Comparison of ENCODE assay signal across 3 cellular contexts in genomic region chr13:110400786-110401533, GRCh38.
TF ChIP-seq lines count a peak whose summit lies in the region.

No MANE protein-coding gene starts in this region.

TF ChIP-seq in IMR-90, 13 proteins besides CTCF, POLR2A, EP300 and RAD21:
- TF ChIP-seq CEBPB (IDR thresholded peaks at IDR 0.05; ENCODE audit: low read depth, low read length): no peak
- no peak for TF ChIP-seq MAFK (IDR thresholded peaks at IDR 0.05; ENCODE audit: low read depth, low read length)
- TF ChIP-seq MXI1 (IDR thresholded peaks at IDR 0.05; ENCODE audit: borderline replicate concordance, low read depth, low read length): no peak
- no peak for TF ChIP-seq RCOR1 (IDR thresholded peaks at IDR 0.05; ENCODE audit: insufficient replicate concordance, low read length)
- no peak for TF ChIP-seq MAZ (IDR thresholded peaks at IDR 0.05; ENCODE audit: borderline replicate concordance, low read depth, low read length)

TF ChIP-seq in endothelial cell of umbilical vein, 7 proteins besides CTCF, POLR2A, EP300 and RAD21:
- no peak for TF ChIP-seq JUN (IDR thresholded peaks at IDR 0.05; ENCODE audit: borderline replicate concordance, insufficient read depth, insufficient read length, low read depth)
- TF ChIP-seq MYC (IDR thresholded peaks at IDR 0.05; ENCODE audit: low read depth, low read length): no peak
- TF ChIP-seq POLR2AphosphoS5 (IDR thresholded peaks at IDR 0.05; ENCODE audit: insufficient read depth, low read depth, low read length): no peak
- no peak for TF ChIP-seq MAX (IDR thresholded peaks at IDR 0.05; ENCODE audit: insufficient read depth, insufficient read length)
- TF ChIP-seq EZH2 (IDR thresholded peaks at IDR 0.05; ENCODE audit: borderline replicate concordance, low read depth, low read length, severe bottlenecking): no peak
- no peak for TF ChIP-seq FOS (IDR thresholded peaks at IDR 0.05; ENCODE audit: borderline replicate concordance, insufficient read depth, low read length)
- no peak for TF ChIP-seq GATA2 (IDR thresholded peaks at IDR 0.05; ENCODE audit: insufficient read depth, insufficient read length, low read depth, low read length)

TF ChIP-seq in GM12891, 5 proteins besides CTCF, POLR2A, EP300 and RAD21:
- TF ChIP-seq POU2F2 (IDR thresholded peaks at IDR 0.05; ENCODE audit: low read depth, low read length): no peak
- no peak for TF ChIP-seq POLR2AphosphoS5 (IDR thresholded peaks at IDR 0.05; ENCODE audit: low read depth, low read length)
- no peak for TF ChIP-seq PAX5 (IDR thresholded peaks at IDR 0.05; ENCODE audit: insufficient read depth, low read length, severe bottlenecking)
